9 cellular contexts compared by ENCODE assay signal in the genomic region with DNA sequence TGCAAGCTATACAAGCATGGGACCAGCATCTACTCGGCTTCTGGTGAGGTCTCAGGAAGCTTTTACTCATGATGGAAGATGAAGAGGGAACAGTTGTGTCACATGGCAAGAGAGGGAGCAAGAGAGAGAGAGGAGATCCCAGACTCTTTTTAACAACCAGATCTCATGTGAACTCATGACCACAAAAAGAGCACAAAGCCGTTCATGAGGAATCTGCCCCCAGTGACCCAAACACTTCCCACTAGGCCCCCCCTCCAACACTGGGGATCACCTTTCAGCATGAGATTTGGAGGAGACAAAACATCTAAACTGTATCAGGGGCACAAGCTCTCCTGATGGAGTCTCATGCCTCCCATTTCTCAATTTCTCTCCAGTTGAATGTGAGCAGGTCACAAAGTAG.
"Had no signal": no experiment of that assay in that cellular context is flagged by ENCODE, and none has a peak within 500 bp of the region (broad histone marks: within the 10 kb centered on the region; RNA-seq: fewer than 3 reads in every experiment).

No MANE protein-coding gene starts in this region.

- H3K4me1 Mint-ChIP-seq: naive thymus-derived CD8-positive, alpha-beta T cell had no signal

- H3K36me3 Mint-ChIP-seq: activated naive CD8-positive, alpha-beta T cell treated with anti-CD3 and anti-CD28 coated beads, Interleukin-2, amount 10 ng/mL, durations not matched to agents 7 days and 5 days had no signal

- H3K9me3 Mint-ChIP-seq: activated naive CD8-positive, alpha-beta T cell treated with anti-CD3 and anti-CD28 coated beads, Interleukin-2, amount 10 ng/mL, durations not matched to agents 7 days and 5 days; activated T-helper 1 cell treated with anti-CD3 and anti-CD28 coated beads, Interleukin-12 subunit alpha, Interleukin-12 subunit beta, Interleukin-2, Interleukin-4 antibody, amounts not matched to agents 30 ng/mL and 10 ng/mL and 1 ng/mL, durations not matched to agents 14 hours and 24 hours and 36 hours; dendritic cell treated with granulocyte-macrophage colony-stimulating factor and Interleukin-4, amounts not matched to agents 40 ng/mL and 50 ng/mL, for 4 days had no signal

- H3K4me3 Mint-ChIP-seq: activated naive CD8-positive, alpha-beta T cell treated with anti-CD3 and anti-CD28 coated beads, Interleukin-2, amount 10 ng/mL, durations not matched to agents 7 days and 5 days; activated T-helper 1 cell treated with anti-CD3 and anti-CD28 coated beads, Interleukin-12 subunit alpha, Interleukin-12 subunit beta, Interleukin-2, Interleukin-4 antibody, amounts not matched to agents 30 ng/mL and 10 ng/mL and 1 ng/mL, durations not matched to agents 14 hours and 24 hours and 36 hours; dendritic cell treated with granulocyte-macrophage colony-stimulating factor and Interleukin-4, amounts not matched to agents 40 ng/mL and 50 ng/mL, for 4 days; naive thymus-derived CD8-positive, alpha-beta T cell had no signal

- ATAC-seq: naive thymus-derived CD8-positive, alpha-beta T cell had no signal

- H3K4me1 ChIP-seq: stomach had no signal

- H3K4me3 ChIP-seq: stomach had no signal

- DNase-seq: activated naive CD4-positive, alpha-beta T cell; activated naive CD8-positive, alpha-beta T cell treated with anti-CD3 and anti-CD28 coated beads, Interleukin-2, amount 10 ng/mL, durations not matched to agents 7 days and 5 days; effector memory CD4-positive, alpha-beta T cell; head of caudate nucleus; naive thymus-derived CD8-positive, alpha-beta T cell; nucleus accumbens; stomach had no signal

- H3K36me3 ChIP-seq: stomach had no signal

- H3K27me3 ChIP-seq: stomach had no signal

- H3K27ac Mint-ChIP-seq: activated naive CD8-positive, alpha-beta T cell treated with anti-CD3 and anti-CD28 coated beads, Interleukin-2, amount 10 ng/mL, durations not matched to agents 7 days and 5 days; activated T-helper 1 cell treated with anti-CD3 and anti-CD28 coated beads, Interleukin-12 subunit alpha, Interleukin-12 subunit beta, Interleukin-2, Interleukin-4 antibody, amounts not matched to agents 30 ng/mL and 10 ng/mL and 1 ng/mL, durations not matched to agents 14 hours and 24 hours and 36 hours; dendritic cell treated with granulocyte-macrophage colony-stimulating factor and Interleukin-4, amounts not matched to agents 40 ng/mL and 50 ng/mL, for 4 days; naive thymus-derived CD8-positive, alpha-beta T cell had no signal

- H3K27me3 Mint-ChIP-seq: naive thymus-derived CD8-positive, alpha-beta T cell had no signal

- H3K9me3 ChIP-seq: stomach had no signal
